ENCODE assay signal across 9 cellular contexts in genomic region chr14:35821546-35822411, GRCh38. TPM values are rescaled to one million over a fixed set of nuclear protein-coding genes. Genes with fewer than 3 reads are reported as not detected.
DNase-seq lines count a peak whose midpoint lies in the region; ATAC-seq and TF ChIP-seq lines count a peak whose summit lies in the region.
"Had no signal": no experiment of that assay in that cellular context is flagged by ENCODE, and none has a peak within 500 bp of the region (broad histone marks: within the 10 kb centered on the region; RNA-seq: fewer than 3 reads in every experiment).

No MANE protein-coding gene starts in this region.

- in situ Hi-C loops in GM13977 (cut with MboI; ENCODE audit: low pct_unique_long_range_greater_than_20kb, low sequenced_read_pairs, unreplicated experiment) = loop anchor here (25.0 kb wide), 2 partner anchors 384 to 684 kb away; no protein-coding TSS in a partner anchor

- peaks cover 8% of the 10 kb centered on the region for H3K36me3 Mint-ChIP-seq in CD4-positive, alpha-beta T cell (ENCODE audit: low read depth)
- H3K36me3 Mint-ChIP-seq in T-helper 17 cell (ENCODE audit: low read depth) = no peaks in the 10 kb centered on the region
- no peaks in the 10 kb centered on the region for H3K36me3 Mint-ChIP-seq in activated CD8-positive, alpha-beta memory T cell treated with anti-CD3 and anti-CD28 coated beads, Interleukin-2, amount 10 ng/mL, durations not matched to agents 7 days and 5 days

- ATAC-seq in CD4-positive, alpha-beta T cell (ENCODE audit: poor library complexity) = no peak
- no peak for ATAC-seq in T-helper 17 cell
- no peak for ATAC-seq in activated CD8-positive, alpha-beta memory T cell treated with anti-CD3 and anti-CD28 coated beads, Interleukin-2, amount 10 ng/mL, durations not matched to agents 7 days and 5 days

- WGBS in esophagus muscularis mucosa = 25% methylated on average over 7 of the region's 7 CpGs
- WGBS in testis, 2 donors = 39% methylated on average over 7 of the region's 7 CpGs

- peaks cover 4% of the 10 kb centered on the region for H3K4me1 ChIP-seq in OCI-LY7 (ENCODE audit: insufficient read depth, low read length, poor library complexity, severe bottlenecking)
- peaks cover 0 to 11% (median 6%) of the 10 kb centered on the region in 4 donors for H3K4me1 ChIP-seq in esophagus muscularis mucosa
- peaks cover 3% of the 10 kb centered on the region for H3K4me1 ChIP-seq in testis

- TF ChIP-seq POLR2A in esophagus muscularis mucosa (IDR thresholded peaks at IDR 0.05; ENCODE audit: low read depth) (no peak), testis (IDR thresholded peaks at IDR 0.05) (no peak)

- peaks cover 16% of the 10 kb centered on the region for H3K4me1 Mint-ChIP-seq in CD4-positive, alpha-beta T cell (ENCODE audit: low read depth)
- peaks cover 3% of the 10 kb centered on the region for H3K4me1 Mint-ChIP-seq in T-helper 17 cell
- peaks cover 11% of the 10 kb centered on the region for H3K4me1 Mint-ChIP-seq in activated CD8-positive, alpha-beta memory T cell treated with anti-CD3 and anti-CD28 coated beads, Interleukin-2, amount 10 ng/mL, durations not matched to agents 7 days and 5 days

- CTCF ChIA-PET in CD4-positive, alpha-beta T cell (lab: Charles Lee) = interaction anchor here (0.8 to 1.3 kb wide), 4 partner anchors 13 to 21 kb away, joined by 3 to 7 read pairs (median 4); partner anchors contain the start of gene RALGAPA1
- CTCF ChIA-PET in OCI-LY7 (lab: Charles Lee; ENCODE audit: unreplicated experiment) = interaction anchor here (0.6 kb wide), 1 partner anchor 498 kb away, joined by 3 read pairs; the partner anchor contains the start of gene MBIP
- CTCF ChIA-PET in activated CD8-positive, alpha-beta memory T cell treated with anti-CD3 and anti-CD28 coated beads, Interleukin-2, amount 10 ng/mL, durations not matched to agents 7 days and 5 days (lab: Charles Lee) = interaction anchor here (0.9 to 1.5 kb wide), 5 partner anchors 12 to 398 kb away, joined by 3 to 4 read pairs (median 3); no protein-coding TSS in a partner anchor

- no TSS peak for BruUV-seq in OCI-LY7 (replicated peaks; lab: Mats Ljungman, UMichigan)

- no peaks in the 10 kb centered on the region for H3K27me3 ChIP-seq in CD4-positive, alpha-beta T cell (ENCODE audit: control insufficient read depth, insufficient read depth, low read length)
- H3K27me3 ChIP-seq in esophagus muscularis mucosa = no peaks in the 10 kb centered on the region
- H3K27me3 ChIP-seq in testis = no peaks in the 10 kb centered on the region
- H3K27me3 ChIP-seq: SJSA1 had no signal

- intact Hi-C loops in CD4-positive, alpha-beta T cell (cut with DNase I, micrococcal nuclease) = loop anchor here in 1 of 2 experiments (10.0 kb wide), 1 partner anchor 777 kb away; the partner anchor contains the start of gene FAM177A1
- intact Hi-C loops in OCI-LY7 (cut with micrococcal nuclease; ENCODE audit: unreplicated experiment) = no loop called here
- intact Hi-C loops in esophagus muscularis mucosa (cut with DNase I) = no loop called here
- intact Hi-C loops in testis (cut with DNase I; ENCODE audit: low total_unique reads) = no loop called here

- no peaks in the 10 kb centered on the region for H3K36me3 ChIP-seq in OCI-LY7 (ENCODE audit: insufficient read depth, low read length)
- no peaks in the 10 kb centered on the region for H3K36me3 ChIP-seq in esophagus muscularis mucosa
- no peaks in the 10 kb centered on the region for H3K36me3 ChIP-seq in testis (ENCODE audit: low read depth, missing control alignments)
- H3K36me3 ChIP-seq: SJSA1 had no signal

- no peaks in the 10 kb centered on the region for H3K9me3 Mint-ChIP-seq in CD4-positive, alpha-beta T cell
- no peaks in the 10 kb centered on the region for H3K9me3 Mint-ChIP-seq in activated CD8-positive, alpha-beta memory T cell treated with anti-CD3 and anti-CD28 coated beads, Interleukin-2, amount 10 ng/mL, durations not matched to agents 7 days and 5 days (ENCODE audit: low read depth)

- H3K9me3 ChIP-seq in CD4-positive, alpha-beta T cell (ENCODE audit: control insufficient read depth, low read length) = no peaks in the 10 kb centered on the region
- H3K9me3 ChIP-seq in OCI-LY7 (ENCODE audit: low read length) (no peaks in the 10 kb centered on the region), esophagus muscularis mucosa (no peaks in the 10 kb centered on the region), testis (no peaks in the 10 kb centered on the region), T-helper 17 cell (ENCODE audit: control insufficient read depth, low read length, poor library complexity, severe bottlenecking) (no peaks in the 10 kb centered on the region)
- H3K9me3 ChIP-seq: SJSA1 had no signal

- no peak for DNase-seq in CD4-positive, alpha-beta T cell
- DNase-seq in GM13977 (ENCODE audit: low spot score) (no peak), OCI-LY7 (ENCODE audit: low spot score) (peak; percentile 47), esophagus muscularis mucosa (ENCODE audit: extremely low spot score) (no peak), testis (no peak), T-helper 17 cell (no peak)
- no peak for DNase-seq in stimulated activated CD8-positive, alpha-beta memory T cell treated with anti-CD3 and anti-CD28 coated beads, Interleukin-4, amount 100 ng/mL, for 48 hours
- no peak for DNase-seq in activated CD8-positive, alpha-beta memory T cell treated with anti-CD3 and anti-CD28 coated beads, Interleukin-2, amount 10 ng/mL, durations not matched to agents 7 days and 5 days

- no peak overlapping the region for H3K27ac Mint-ChIP-seq in CD4-positive, alpha-beta T cell
- H3K27ac Mint-ChIP-seq in T-helper 17 cell = no peak overlapping the region
- no peak overlapping the region for H3K27ac Mint-ChIP-seq in activated CD8-positive, alpha-beta memory T cell treated with anti-CD3 and anti-CD28 coated beads, Interleukin-2, amount 10 ng/mL, durations not matched to agents 7 days and 5 days

- TF ChIP-seq CTCF in CD4-positive, alpha-beta T cell (IDR thresholded peaks at IDR 0.05) = peak; percentile 85
- TF ChIP-seq CTCF in GM13977 (IDR thresholded peaks at IDR 0.05; ENCODE audit: extremely low read depth, insufficient read depth, missing control alignments) (peak; percentile 81), OCI-LY7 (conservative IDR thresholded peaks at IDR 0.05; ENCODE audit: low read length) (peak; percentile 97), esophagus muscularis mucosa (IDR thresholded peaks at IDR 0.05) (peak; percentile 41 to 81 (median 49)), testis (IDR thresholded peaks at IDR 0.05) (peak in 2 of 3 experiments; percentile 69 to 76)

- H3K79me2 ChIP-seq in OCI-LY7 (ENCODE audit: insufficient read depth, low read depth, low read length) = peaks cover under 1% of the 10 kb centered on the region; the same call in 1 of the 2 replicates

- H3K9me2 ChIP-seq in OCI-LY7 (ENCODE audit: insufficient read depth, low read length) = no peaks in the 10 kb centered on the region

- H3K27me3 Mint-ChIP-seq in CD4-positive, alpha-beta T cell = no peaks in the 10 kb centered on the region
- H3K27me3 Mint-ChIP-seq in T-helper 17 cell = peaks cover 7% of the 10 kb centered on the region
- H3K27me3 Mint-ChIP-seq in activated CD8-positive, alpha-beta memory T cell treated with anti-CD3 and anti-CD28 coated beads, Interleukin-2, amount 10 ng/mL, durations not matched to agents 7 days and 5 days = no peaks in the 10 kb centered on the region

- no peak overlapping the region for H3K27ac ChIP-seq in CD4-positive, alpha-beta T cell (ENCODE audit: low read depth, low read length)
- H3K27ac ChIP-seq in OCI-LY7 (ENCODE audit: low read depth, low read length, poor library complexity, severe bottlenecking) = no peak overlapping the region
- H3K27ac ChIP-seq in esophagus muscularis mucosa (replicated peaks in 1 of 4) = no peak overlapping the region
- H3K27ac ChIP-seq in testis = no peak overlapping the region
- H3K27ac ChIP-seq: SJSA1 had no signal

- H2AFZ ChIP-seq in OCI-LY7 (ENCODE audit: low read length) = no peak overlapping the region

- H3K4me3 ChIP-seq in OCI-LY7 (ENCODE audit: low read depth, low read length, poor library complexity, severe bottlenecking) (no peak overlapping the region), esophagus muscularis mucosa (no peak overlapping the region), testis (no peak overlapping the region)
- H3K4me3 ChIP-seq: SJSA1 had no signal

- TF ChIP-seq EP300 in esophagus muscularis mucosa (IDR thresholded peaks at IDR 0.05) = no peak

- POLR2A ChIA-PET in CD4-positive, alpha-beta T cell (lab: Charles Lee) = interaction anchor here (1.0 kb wide), 1 partner anchor 24 kb away, joined by 4 read pairs; no protein-coding TSS in a partner anchor
- POLR2A ChIA-PET in OCI-LY7 (lab: Charles Lee) = interaction anchor here (0.6 to 2.2 kb wide), 3 partner anchors 8 to 15 kb away, joined by 3 to 10 read pairs (median 3); partner anchors contain the start of gene RALGAPA1

- no peak overlapping the region for H3K4me2 ChIP-seq in OCI-LY7 (ENCODE audit: low read length)

- no peaks in the 10 kb centered on the region for H4K20me1 ChIP-seq in OCI-LY7 (ENCODE audit: insufficient read depth, low read length)

- H3K4me3 Mint-ChIP-seq in CD4-positive, alpha-beta T cell = peak overlapping the region; percentile 43
- H3K4me3 Mint-ChIP-seq in T-helper 17 cell = no peak overlapping the region
- no peak overlapping the region for H3K4me3 Mint-ChIP-seq in activated CD8-positive, alpha-beta memory T cell treated with anti-CD3 and anti-CD28 coated beads, Interleukin-2, amount 10 ng/mL, durations not matched to agents 7 days and 5 days

RNA-seq across cellular contexts. Expression of gene BRMS1L, which starts 4.4 kb away (rescaled TPM):
- 1 to 10 TPM; 6.1 to 9.2 TPM for total RNA-seq in CD4-positive, alpha-beta T cell
- 4.5 and 7.8 TPM in 2 replicates for total RNA-seq in OCI-LY7 (2014; rRNA removed; shearing (Covaris generic))
- total RNA-seq in OCI-LY7 (2022) (5.7 and 8.1 TPM in 2 replicates), esophagus muscularis mucosa (1 to 10 TPM; 5.0 to 8.0 (median 6.9) TPM), testis (10 to 100 TPM in 1 of 2 donors, 1 to 10 TPM in 1; 7.6 to 11.8 TPM), T-helper 17 cell (10 to 100 TPM in 1 of 2 donors, 1 to 10 TPM in 1; 5.3 to 15.4 TPM)
- 8.4 TPM for polyA plus RNA-seq in testis (ENCODE audit: insufficient read depth, low read depth, low replicate concordance)
- total RNA-seq in activated CD8-positive, alpha-beta memory T cell treated with anti-CD3 and anti-CD28 coated beads, Interleukin-2, amount 10 ng/mL, durations not matched to agents 7 days and 5 days = 1 to 10 TPM; 4.0 to 5.3 TPM

RNA-seq across cellular contexts. Expression of gene RALGAPA1, which starts 12.7 kb away (rescaled TPM):
- total RNA-seq in CD4-positive, alpha-beta T cell = 10 to 100 TPM; 72.0 to 75.5 TPM
- 25.5 and 27.6 TPM in 2 replicates for total RNA-seq in OCI-LY7 (2014; rRNA removed; shearing (Covaris generic))
- total RNA-seq in OCI-LY7 (2022) = 36.5 and 39.0 TPM in 2 replicates
- total RNA-seq in esophagus muscularis mucosa = 10 to 100 TPM; 48.2 to 77.7 (median 52.1) TPM
- total RNA-seq in testis = 100 to 1,000 TPM in 1 of 2 donors, 10 to 100 TPM in 1; 75.1 to 111 TPM
- polyA plus RNA-seq in testis (ENCODE audit: insufficient read depth, low read depth, low replicate concordance) = 25.6 TPM
- 10 to 100 TPM; 79.0 to 79.4 TPM for total RNA-seq in T-helper 17 cell
- total RNA-seq in activated CD8-positive, alpha-beta memory T cell treated with anti-CD3 and anti-CD28 coated beads, Interleukin-2, amount 10 ng/mL, durations not matched to agents 7 days and 5 days = 10 to 100 TPM; 29.3 to 34.8 TPM
